1 cellular context compared by ENCODE assay signal in the genomic region with DNA sequence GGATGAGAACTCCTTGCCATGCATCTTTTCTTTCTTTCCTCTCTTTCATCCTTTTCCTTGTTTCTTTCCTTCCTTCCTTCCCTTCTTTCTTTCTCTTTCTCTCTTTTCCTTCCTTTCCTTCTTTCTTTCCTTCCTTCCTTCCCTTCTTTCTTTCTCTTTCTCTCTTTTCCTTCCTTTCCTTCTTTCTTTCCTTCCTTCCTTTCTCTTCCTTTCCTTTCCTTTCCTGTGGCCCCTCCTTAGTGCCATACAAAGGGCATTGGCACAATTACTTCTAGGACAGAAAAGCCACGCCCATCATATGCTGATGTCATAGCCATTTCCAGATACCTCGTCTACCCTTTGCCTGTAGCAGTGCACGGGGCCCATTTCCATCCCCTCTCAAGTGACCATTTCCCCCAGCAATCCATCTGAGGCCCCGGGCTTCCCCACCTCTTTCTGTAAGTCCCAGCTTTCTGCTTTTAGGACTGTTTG.
TF ChIP-seq lines count a peak whose summit lies in the region.

No MANE protein-coding gene starts in this region.

TF ChIP-seq in HCT116, 20 proteins besides CTCF, POLR2A, EP300 and RAD21:
- TF ChIP-seq ZFX (IDR thresholded peaks at IDR 0.05) (no peak), ZNF274 (IDR thresholded peaks at IDR 0.05; ENCODE audit: low read depth, low read length) (no peak), TCF7L2 (IDR thresholded peaks at IDR 0.05; ENCODE audit: borderline replicate concordance, extremely low read depth, insufficient read depth, insufficient read length) (no peak), JUND (IDR thresholded peaks at IDR 0.05) (no peak), EGR1 (IDR thresholded peaks at IDR 0.05; ENCODE audit: low read depth) (no peak), EZH2 (IDR thresholded peaks at IDR 0.05) (no peak), FOSL1 (IDR thresholded peaks at IDR 0.05; ENCODE audit: low read depth) (no peak), ELF1 (IDR thresholded peaks at IDR 0.05; ENCODE audit: borderline replicate concordance, low read depth) (no peak), YY1 (IDR thresholded peaks at IDR 0.05; ENCODE audit: extremely low read depth, insufficient replicate concordance, low read depth, low read length) (no peak), CBX3 (IDR thresholded peaks at IDR 0.05; ENCODE audit: low read depth) (no peak), SP1 (IDR thresholded peaks at IDR 0.05; ENCODE audit: low read depth) (no peak), SIN3A (IDR thresholded peaks at IDR 0.05; ENCODE audit: low read depth) (no peak), POLR2AphosphoS5 (IDR thresholded peaks at IDR 0.05; ENCODE audit: low read depth, low read length) (no peak), EZH2phosphoT487 (IDR thresholded peaks at IDR 0.05; ENCODE audit: borderline replicate concordance) (no peak), SRF (IDR thresholded peaks at IDR 0.05; ENCODE audit: low read depth) (no peak), CEBPB (IDR thresholded peaks at IDR 0.05; ENCODE audit: low read depth) (no peak)
- TF ChIP-seq, protein P1, sequence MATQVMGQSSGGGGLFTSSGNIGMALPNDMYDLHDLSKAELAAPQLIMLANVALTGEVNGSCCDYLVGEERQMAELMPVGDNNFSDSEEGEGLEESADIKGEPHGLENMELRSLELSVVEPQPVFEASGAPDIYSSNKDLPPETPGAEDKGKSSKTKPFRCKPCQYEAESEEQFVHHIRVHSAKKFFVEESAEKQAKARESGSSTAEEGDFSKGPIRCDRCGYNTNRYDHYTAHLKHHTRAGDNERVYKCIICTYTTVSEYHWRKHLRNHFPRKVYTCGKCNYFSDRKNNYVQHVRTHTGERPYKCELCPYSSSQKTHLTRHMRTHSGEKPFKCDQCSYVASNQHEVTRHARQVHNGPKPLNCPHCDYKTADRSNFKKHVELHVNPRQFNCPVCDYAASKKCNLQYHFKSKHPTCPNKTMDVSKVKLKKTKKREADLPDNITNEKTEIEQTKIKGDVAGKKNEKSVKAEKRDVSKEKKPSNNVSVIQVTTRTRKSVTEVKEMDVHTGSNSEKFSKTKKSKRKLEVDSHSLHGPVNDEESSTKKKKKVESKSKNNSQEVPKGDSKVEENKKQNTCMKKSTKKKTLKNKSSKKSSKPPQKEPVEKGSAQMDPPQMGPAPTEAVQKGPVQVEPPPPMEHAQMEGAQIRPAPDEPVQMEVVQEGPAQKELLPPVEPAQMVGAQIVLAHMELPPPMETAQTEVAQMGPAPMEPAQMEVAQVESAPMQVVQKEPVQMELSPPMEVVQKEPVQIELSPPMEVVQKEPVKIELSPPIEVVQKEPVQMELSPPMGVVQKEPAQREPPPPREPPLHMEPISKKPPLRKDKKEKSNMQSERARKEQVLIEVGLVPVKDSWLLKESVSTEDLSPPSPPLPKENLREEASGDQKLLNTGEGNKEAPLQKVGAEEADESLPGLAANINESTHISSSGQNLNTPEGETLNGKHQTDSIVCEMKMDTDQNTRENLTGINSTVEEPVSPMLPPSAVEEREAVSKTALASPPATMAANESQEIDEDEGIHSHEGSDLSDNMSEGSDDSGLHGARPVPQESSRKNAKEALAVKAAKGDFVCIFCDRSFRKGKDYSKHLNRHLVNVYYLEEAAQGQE (IDR thresholded peaks at IDR 0.05; ENCODE audit: low read depth) = no peak
- TF ChIP-seq, protein P2, sequence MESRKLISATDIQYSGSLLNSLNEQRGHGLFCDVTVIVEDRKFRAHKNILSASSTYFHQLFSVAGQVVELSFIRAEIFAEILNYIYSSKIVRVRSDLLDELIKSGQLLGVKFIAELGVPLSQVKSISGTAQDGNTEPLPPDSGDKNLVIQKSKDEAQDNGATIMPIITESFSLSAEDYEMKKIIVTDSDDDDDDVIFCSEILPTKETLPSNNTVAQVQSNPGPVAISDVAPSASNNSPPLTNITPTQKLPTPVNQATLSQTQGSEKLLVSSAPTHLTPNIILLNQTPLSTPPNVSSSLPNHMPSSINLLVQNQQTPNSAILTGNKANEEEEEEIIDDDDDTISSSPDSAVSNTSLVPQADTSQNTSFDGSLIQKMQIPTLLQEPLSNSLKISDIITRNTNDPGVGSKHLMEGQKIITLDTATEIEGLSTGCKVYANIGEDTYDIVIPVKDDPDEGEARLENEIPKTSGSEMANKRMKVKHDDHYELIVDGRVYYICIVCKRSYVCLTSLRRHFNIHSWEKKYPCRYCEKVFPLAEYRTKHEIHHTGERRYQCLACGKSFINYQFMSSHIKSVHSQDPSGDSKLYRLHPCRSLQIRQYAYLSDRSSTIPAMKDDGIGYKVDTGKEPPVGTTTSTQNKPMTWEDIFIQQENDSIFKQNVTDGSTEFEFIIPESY (IDR thresholded peaks at IDR 0.05; ENCODE audit: extremely low read depth, insufficient replicate concordance, low read length) = no peak
- TF ChIP-seq, protein P3, sequence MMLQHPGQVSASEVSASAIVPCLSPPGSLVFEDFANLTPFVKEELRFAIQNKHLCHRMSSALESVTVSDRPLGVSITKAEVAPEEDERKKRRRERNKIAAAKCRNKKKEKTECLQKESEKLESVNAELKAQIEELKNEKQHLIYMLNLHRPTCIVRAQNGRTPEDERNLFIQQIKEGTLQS (IDR thresholded peaks at IDR 0.05) = no peak
- TF ChIP-seq, protein P4, sequence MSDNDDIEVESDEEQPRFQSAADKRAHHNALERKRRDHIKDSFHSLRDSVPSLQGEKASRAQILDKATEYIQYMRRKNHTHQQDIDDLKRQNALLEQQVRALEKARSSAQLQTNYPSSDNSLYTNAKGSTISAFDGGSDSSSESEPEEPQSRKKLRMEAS (IDR thresholded peaks at IDR 0.05) = no peak
